In the genomic region with DNA sequence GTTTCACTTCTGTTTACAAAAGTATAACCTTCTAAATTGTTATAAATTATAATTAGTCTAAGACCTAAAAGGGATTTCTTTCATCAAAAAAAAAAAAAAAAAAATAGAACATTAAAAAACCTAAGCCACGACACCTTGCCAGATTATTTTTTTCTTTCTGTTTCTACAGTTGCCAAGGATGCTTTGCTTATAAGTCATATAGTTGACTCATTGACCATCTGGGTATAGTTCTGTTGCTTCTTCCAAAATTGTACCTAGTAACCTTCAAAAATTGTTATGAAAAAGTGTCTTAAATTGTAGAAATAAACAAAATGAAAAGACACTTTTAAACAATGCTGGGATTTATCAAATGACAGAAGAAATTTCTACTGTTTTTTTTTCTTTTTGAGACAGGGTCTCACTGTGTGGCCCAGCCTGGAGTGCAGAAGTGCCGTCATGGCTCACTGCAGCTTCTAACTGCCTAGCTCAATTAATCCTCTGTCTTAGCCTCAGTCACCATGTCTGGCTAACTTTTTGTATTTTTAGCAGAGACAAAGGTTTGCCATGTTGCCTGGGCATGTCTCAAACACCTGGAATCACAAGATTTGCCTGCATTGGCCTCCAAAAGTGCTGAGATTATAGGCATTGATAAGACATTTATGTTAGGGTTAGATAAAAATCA, we compare ENCODE assay signal across 21 cellular contexts. TPM values are rescaled to one million over a fixed set of nuclear protein-coding genes. Genes with fewer than 3 reads are reported as not detected.
"Had no signal": no experiment of that assay in that cellular context is flagged by ENCODE, and none has a peak within 500 bp of the region (broad histone marks: within the 10 kb centered on the region; RNA-seq: fewer than 3 reads in every experiment).

No MANE protein-coding gene starts in this region.

RNA-seq across cellular contexts. Expression of gene HSFY1, which starts 15.4 kb away (rescaled TPM):
- total RNA-seq: activated naive CD4-positive, alpha-beta T cell treated with anti-CD3 and anti-CD28 coated beads for 36 hours; activated naive CD4-positive, alpha-beta T cell treated with anti-CD3 and anti-CD28 coated beads, Interleukin-2, amount 50 U/mL, for 72 hours; activated naive CD8-positive, alpha-beta T cell treated with anti-CD3 and anti-CD28 coated beads for 36 hours; activated naive CD8-positive, alpha-beta T cell treated with anti-CD3 and anti-CD28 coated beads, Interleukin-2, amount 10 ng/mL, durations not matched to agents 7 days and 5 days; activated T-cell treated with anti-CD3 and anti-CD28 coated beads, Interleukin-2, amount 50 U/mL, for 4 hours; activated T-cell treated with anti-CD3 and anti-CD28 coated beads, Interleukin-2, amount 50 U/mL, for 72 hours; activated T-helper 1 cell treated with anti-CD3 and anti-CD28 coated beads, Interleukin-12 subunit alpha, Interleukin-12 subunit beta, Interleukin-2, Interleukin-4 antibody, amounts not matched to agents 30 ng/mL and 10 ng/mL and 1 ng/mL, durations not matched to agents 14 hours and 24 hours and 36 hours; activated T-helper 17 cell treated with anti-CD3 and anti-CD28 coated beads, Interleukin-2, amount 50 U/mL, for 72 hours; activated T-helper 2 cell treated with anti-CD3 and anti-CD28 coated beads, Interferon-gamma antibody, Interleukin-2, Interleukin-4, amounts not matched to agents 10 μg/mL and 5 μg/mL and 100 μg/mL, durations not matched to agents 14 hours and 24 hours and 36 hours; adrenal gland; aorta; ascending aorta; astrocyte; body of pancreas; breast epithelium; bronchial epithelial cell; cardiac muscle cell; cardiac septum; cerebellum; chondrocyte had no signal
- polyA plus RNA-seq: adipose tissue, aorta, cardiac muscle cell had no signal
